ENCODE assay signal across 18 cellular contexts in the genomic region with DNA sequence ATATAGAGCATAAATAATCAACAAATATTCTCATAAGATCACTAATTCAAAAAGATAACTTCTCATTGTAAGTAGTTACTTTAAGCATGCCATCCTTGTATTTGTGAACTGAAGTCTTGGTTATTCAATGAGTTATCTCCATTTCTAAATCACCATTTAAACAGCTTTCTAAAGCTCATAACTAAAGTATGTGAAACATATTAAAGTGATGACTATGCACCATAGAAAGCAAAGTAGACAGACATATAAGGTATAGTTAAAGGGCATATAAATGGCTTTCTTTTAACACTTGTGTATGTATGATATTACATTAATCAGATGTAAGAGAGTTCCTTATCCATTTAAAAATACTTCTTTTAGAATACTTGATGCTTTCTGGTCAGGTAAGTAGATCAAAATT.
DNase-seq lines count a peak whose midpoint lies in the region; ATAC-seq and TF ChIP-seq lines count a peak whose summit lies in the region.
"Had no signal": no experiment of that assay in that cellular context is flagged by ENCODE, and none has a peak within 500 bp of the region (broad histone marks: within the 10 kb centered on the region; RNA-seq: fewer than 3 reads in every experiment).

No MANE protein-coding gene starts in this region.

- TF ChIP-seq CTCF in PC-3 (conservative IDR thresholded peaks at IDR 0.05; ENCODE audit: low read depth, low read length) (no peak), epithelial cell of esophagus (IDR thresholded peaks at IDR 0.05; ENCODE audit: insufficient read depth, low read depth, low read length, missing control alignments) (no peak), progenitor cell of endocrine pancreas (IDR thresholded peaks at IDR 0.05; ENCODE audit: unreplicated experiment) (no peak), vagina (IDR thresholded peaks at IDR 0.05) (no peak)

- no peaks in the 10 kb centered on the region for H3K9me2 ChIP-seq in PC-3 (replicated peaks; ENCODE audit: low read length)

- no peaks in the 10 kb centered on the region for H3K9me3 Mint-ChIP-seq in progenitor cell of endocrine pancreas (ENCODE audit: low read depth)

- no peak overlapping the region for H3K4me3 ChIP-seq in PC-3 (ENCODE audit: low read length)
- H3K4me3 ChIP-seq in epithelial cell of esophagus (ENCODE audit: low read length) = no peak overlapping the region
- no peak overlapping the region for H3K4me3 ChIP-seq in vagina

- peaks cover 8% of the 10 kb centered on the region for H3K4me1 Mint-ChIP-seq in progenitor cell of endocrine pancreas (ENCODE audit: low read depth)

- no peak overlapping the region for H3K4me2 ChIP-seq in PC-3 (ENCODE audit: low read length)

- no peaks in the 10 kb centered on the region for H4K20me1 ChIP-seq in PC-3 (ENCODE audit: low read length)

- H3K27me3 Mint-ChIP-seq in progenitor cell of endocrine pancreas = no peaks in the 10 kb centered on the region

- DNase-seq in EH (ENCODE audit: low read depth) = peak; percentile 56
- DNase-seq in HCEC 1CT = peak; percentile 66
- DNase-seq in PC-3 = peak; percentile 30
- peak; percentile 48 for DNase-seq in epithelial cell of esophagus (ENCODE audit: low read depth)
- DNase-seq in cerebellum (ENCODE audit: low spot score) = no peak
- no peak for DNase-seq in progenitor cell of endocrine pancreas (ENCODE audit: low spot score, unreplicated experiment)
- DNase-seq in vagina (ENCODE audit: extremely low spot score in 2 of 2) = no peak
- DNase-seq: DMS 273 treated with DMSO at 0.1 percent for 48 hours, Karpas-422, NCI-H1417, NCI-H187 treated with DMSO at 0.1 percent for 48 hours, NCI-H2171, NCI-H446 treated with DMSO at 0.1 percent for 48 hours, NCI-H774 had no signal

- H3K4me1 ChIP-seq in PC-3 (ENCODE audit: insufficient read depth, low read length) (no peaks in the 10 kb centered on the region), vagina (peaks cover 13% of the 10 kb centered on the region)

- H3F3A ChIP-seq in PC-3 (ENCODE audit: low read length, unreplicated experiment) = no peaks in the 10 kb centered on the region

- no peaks in the 10 kb centered on the region for H3K79me2 ChIP-seq in PC-3 (ENCODE audit: low read length)

- H3K9ac ChIP-seq in PC-3 (ENCODE audit: low read length) = no peak overlapping the region

- POLR2A ChIA-PET in PC-3 (lab: Charles Lee; ENCODE audit: unreplicated experiment) = no interaction called here

- no peak overlapping the region for H3K27ac Mint-ChIP-seq in progenitor cell of endocrine pancreas

- no peak for TF ChIP-seq POLR2A in vagina (IDR thresholded peaks at IDR 0.05)

- no peaks in the 10 kb centered on the region for H3K9me3 ChIP-seq in PC-3 (ENCODE audit: low read length)
- H3K9me3 ChIP-seq in vagina = no peaks in the 10 kb centered on the region

- no TSS peak for BruUV-seq in PC-3 (replicated peaks; lab: Mats Ljungman, UMichigan)

- H3K27me3 ChIP-seq in PC-3 (ENCODE audit: low read length) = no peaks in the 10 kb centered on the region
- no peaks in the 10 kb centered on the region for H3K27me3 ChIP-seq in vagina

- H3K27ac ChIP-seq in PC-3 (ENCODE audit: low read length) (no peak overlapping the region), vagina (no peak overlapping the region)
- H3K27ac ChIP-seq: C4-2B had no signal

- H2AFZ ChIP-seq in PC-3 (ENCODE audit: low read length) = no peak overlapping the region

- CTCF ChIA-PET in PC-3 (lab: Charles Lee) = no interaction called here

- ATAC-seq in PC-3 (no peak), HG03175 (IDR thresholded peaks at IDR 0.05; ENCODE audit: unreplicated experiment) (no peak)
- ATAC-seq: Panc1, Right ventricle myocardium inferior had no signal

- H3K36me3 Mint-ChIP-seq in progenitor cell of endocrine pancreas (ENCODE audit: insufficient read depth) = no peaks in the 10 kb centered on the region

- intact Hi-C loops in PC-3 (cut with micrococcal nuclease) (no loop called here), vagina (cut with DNase I) (no loop called here)

- no peak overlapping the region for H3K4me3 Mint-ChIP-seq in progenitor cell of endocrine pancreas (ENCODE audit: low read depth)

- H3K36me3 ChIP-seq in PC-3 (ENCODE audit: low read depth, low read length) (no peaks in the 10 kb centered on the region), vagina (no peaks in the 10 kb centered on the region)

Comparison
In these comparisons a context has a peak if more than half of its experiments do, and no peak if none do; other contexts are left out.
1. DNase-seq: peak in EH (single experiment), HCEC 1CT (single experiment), PC-3 (single experiment) and epithelial cell of esophagus (single experiment); none in cerebellum (single experiment), progenitor cell of endocrine pancreas (single experiment) and vagina (0 of 2).